In genomic region chr19:19407640-19407933, GRCh38 we compare ENCODE assay signal across 9 cellular contexts. TPM values are rescaled to one million over a fixed set of nuclear protein-coding genes. Genes with fewer than 3 reads are reported as not detected.
DNase-seq lines count a peak whose midpoint lies in the region; ATAC-seq and TF ChIP-seq lines count a peak whose summit lies in the region.
"Had no signal": no experiment of that assay in that cellular context is flagged by ENCODE, and none has a peak within 500 bp of the region (broad histone marks: within the 10 kb centered on the region; RNA-seq: fewer than 3 reads in every experiment).

No MANE protein-coding gene starts in this region.

- no peak for TF ChIP-seq POLR2A in spleen (IDR thresholded peaks at IDR 0.05)

- H3K4me1 ChIP-seq in spleen = peaks cover 50 to 93% (median 79%) of the 10 kb centered on the region in 6 donors

- H3K4me3 Mint-ChIP-seq in T-helper 2 cell treated with Interferon-gamma antibody and Interleukin-4, amounts not matched to agents 5 μg/mL and 100 μg/mL, for 36 hours = peak overlapping the region; percentile 94
- H3K4me3 Mint-ChIP-seq in T-cell = peak overlapping the region; percentile 95
- H3K4me3 Mint-ChIP-seq in glutamatergic neuron (ENCODE audit: unreplicated experiment) = peak overlapping the region; percentile 99

- intact Hi-C loops in spleen (cut with DNase I; ENCODE audit: low total_unique reads) = loop anchor here (10.0 kb wide), 1 partner anchor 77 kb away; no protein-coding TSS in a partner anchor

- no peak overlapping the region for H3K27ac Mint-ChIP-seq in T-helper 2 cell treated with Interferon-gamma antibody and Interleukin-4, amounts not matched to agents 5 μg/mL and 100 μg/mL, for 36 hours
- H3K27ac Mint-ChIP-seq in T-cell = peak overlapping the region; percentile 91 to 95
- H3K27ac Mint-ChIP-seq in glutamatergic neuron (ENCODE audit: unreplicated experiment) = peak overlapping the region; percentile 90

- POLR2A ChIA-PET in T-cell (lab: Charles Lee) = no interaction called here

- no peaks in the 10 kb centered on the region for H3K27me3 ChIP-seq in spleen (replicated peaks in 1 of 7)

- no peak for DNase-seq in T-helper 2 cell treated with Interferon-gamma antibody and Interleukin-4, amounts not matched to agents 5 μg/mL and 100 μg/mL, for 36 hours (ENCODE audit: low spot score)
- DNase-seq in T-helper 2 cell (no peak), T-cell (no peak), glutamatergic neuron (no peak), spleen (no peak), NOMO-1 treated with DMSO at 0.1 percent for 48 hours (lab: John Stamatoyannopoulos, UW; ENCODE audit: unreplicated experiment) (no peak)
- DNase-seq: Right ventricle myocardium superior had no signal

- ATAC-seq in T-cell (replicated peaks in 1 of 4) (no peak), HG02763 (IDR thresholded peaks at IDR 0.05; ENCODE audit: unreplicated experiment) (no peak), HG03432 (IDR thresholded peaks at IDR 0.05; ENCODE audit: unreplicated experiment) (no peak)

- CTCF ChIA-PET in T-cell (lab: Charles Lee) = interaction anchor here (0.6 to 1.2 kb wide), 6 partner anchors 40 to 82 kb away, joined by 3 to 8 read pairs (median 3); no protein-coding TSS in a partner anchor

- no peak for TF ChIP-seq CTCF in glutamatergic neuron (IDR thresholded peaks at IDR 0.05; ENCODE audit: partially characterized antibody, unreplicated experiment)
- TF ChIP-seq CTCF in spleen (IDR thresholded peaks at IDR 0.05 in 8 of 11, conservative IDR thresholded peaks at IDR 0.05 in 3 of 11) = no peak

- H3K27me3 Mint-ChIP-seq in T-helper 2 cell treated with Interferon-gamma antibody and Interleukin-4, amounts not matched to agents 5 μg/mL and 100 μg/mL, for 36 hours (ENCODE audit: low read depth) = no peaks in the 10 kb centered on the region
- no peaks in the 10 kb centered on the region for H3K27me3 Mint-ChIP-seq in T-cell
- H3K27me3 Mint-ChIP-seq in glutamatergic neuron (ENCODE audit: unreplicated experiment) = peaks cover 6% of the 10 kb centered on the region

- peaks cover 57% of the 10 kb centered on the region for H3K4me1 Mint-ChIP-seq in T-helper 2 cell treated with Interferon-gamma antibody and Interleukin-4, amounts not matched to agents 5 μg/mL and 100 μg/mL, for 36 hours (ENCODE audit: low read depth)
- H3K4me1 Mint-ChIP-seq in T-cell = peaks cover 76 to 82% (median 81%) of the 10 kb centered on the region in 3 donors
- peaks cover 34% of the 10 kb centered on the region for H3K4me1 Mint-ChIP-seq in glutamatergic neuron (ENCODE audit: low read depth, unreplicated experiment)

- peaks cover 0 to 11% (median 0%) of the 10 kb centered on the region in 6 donors for H3K36me3 ChIP-seq in spleen

- H3K9me3 ChIP-seq in spleen = no peaks in the 10 kb centered on the region

- H3K4me3 ChIP-seq in spleen = peak overlapping the region in 6 of 8 donors; percentile 83 to 98 (median 89)

- no peaks in the 10 kb centered on the region for H3K36me3 Mint-ChIP-seq in T-helper 2 cell treated with Interferon-gamma antibody and Interleukin-4, amounts not matched to agents 5 μg/mL and 100 μg/mL, for 36 hours (ENCODE audit: low read depth)
- peaks cover 4% of the 10 kb centered on the region for H3K36me3 Mint-ChIP-seq in T-cell
- H3K36me3 Mint-ChIP-seq in glutamatergic neuron (ENCODE audit: unreplicated experiment) = no peaks in the 10 kb centered on the region

- H3K27ac ChIP-seq in spleen = peak overlapping the region in 7 of 8 donors; percentile 60 to 95 (median 92)

- H3K9me3 Mint-ChIP-seq in T-helper 2 cell treated with Interferon-gamma antibody and Interleukin-4, amounts not matched to agents 5 μg/mL and 100 μg/mL, for 36 hours = no peaks in the 10 kb centered on the region
- no peaks in the 10 kb centered on the region for H3K9me3 Mint-ChIP-seq in T-cell
- peaks cover 20% of the 10 kb centered on the region for H3K9me3 Mint-ChIP-seq in glutamatergic neuron (ENCODE audit: unreplicated experiment)

- 45 to 71% (median 50%) methylated on average over 4 of the region's 4 CpGs for WGBS in spleen, 5 donors

RNA-seq across cellular contexts. Expression of gene GATAD2A, which starts 2.1 kb away (rescaled TPM):
- total RNA-seq in T-cell (100 to 1,000 TPM; 114 to 144 (median 133) TPM), glutamatergic neuron (ENCODE audit: unreplicated experiment) (203 TPM), spleen (100 to 1,000 TPM in 3 of 7 donors, 10 to 100 TPM in 4; 54.0 to 122 (median 94.2) TPM)
- 10 to 100 TPM; 11.6 to 25.5 (median 12.6) TPM for polyA plus RNA-seq in spleen
